ENCODE assay signal across 1 cellular context in genomic region chr17:81057079-81057730, GRCh38.
A peak's percentile ranks its signal among the peaks of the same experiment; 100 is the strongest.
TF ChIP-seq lines count a peak whose summit lies in the region.

No MANE protein-coding gene starts in this region.

TF ChIP-seq in K562, 482 proteins besides CTCF, POLR2A, EP300 and RAD21 (continued from another document and continues in another):
- TF ChIP-seq DMBX1 (CRISPR knock-in tag; IDR thresholded peaks at IDR 0.05; ENCODE audit: borderline replicate concordance) (no peak), ZBTB43 (CRISPR knock-in tag; IDR thresholded peaks at IDR 0.05) (no peak), FOSL1 (tag; conservative IDR thresholded peaks at IDR 0.05) (peak; percentile 43; the same call in 1 of the 2 replicates), E2F5 (CRISPR knock-in tag; IDR thresholded peaks at IDR 0.05) (0 out of 2 replicates have a peak, but pooled peaks have one; percentile 17), ZNF12 (CRISPR knock-in tag; IDR thresholded peaks at IDR 0.05) (peak; percentile 23; the same call in 1 of the 2 replicates), BACH1 (tag; IDR thresholded peaks at IDR 0.05) (no peak), HMG20B (CRISPR knock-in tag; IDR thresholded peaks at IDR 0.05) (no peak), TSC22D4 (tag; IDR thresholded peaks at IDR 0.05) (no peak), GTF2F1 (IDR thresholded peaks at IDR 0.05; ENCODE audit: low read depth, low read length) (no peak), HDGF (IDR thresholded peaks at IDR 0.05) (peak; percentile 69; the same call in 1 of the 2 replicates), JUND (IDR thresholded peaks at IDR 0.05; ENCODE audit: borderline replicate concordance, low read depth, low read length) (peak; percentile 67), JUND (tag; IDR thresholded peaks at IDR 0.05; ENCODE audit: borderline replicate concordance, low read depth, low read length) (peak; percentile 15; the same call in 1 of the 3 replicates), CHD7 (IDR thresholded peaks at IDR 0.05; ENCODE audit: low read depth, low read length) (no peak), STAT6 (CRISPR knock-in tag; IDR thresholded peaks at IDR 0.05) (no peak), GMEB1 (CRISPR knock-in tag; IDR thresholded peaks at IDR 0.05) (no peak), FOXK2 (conservative IDR thresholded peaks at IDR 0.05 in 1 of 2, IDR thresholded peaks at IDR 0.05 in 1 of 2; ENCODE audit: low read depth in 2 of 2) (peak in 1 of 2 experiments; percentile 54; a peak in 2 of 4 replicates), UBTF (IDR thresholded peaks at IDR 0.05; ENCODE audit: borderline replicate concordance in 1 of 2, low read depth in 2 of 2, low read length in 2 of 2) (peak in 1 of 2 experiments; percentile 87; a peak in 2 of 4 replicates), FOS (IDR thresholded peaks at IDR 0.05; ENCODE audit: extremely low read depth, insufficient read length) (no peak), TRIM24 (IDR thresholded peaks at IDR 0.05) (peak in 1 of 2 experiments; percentile 80; a peak in 2 of 4 replicates), CBX2 (IDR thresholded peaks at IDR 0.05; ENCODE audit: insufficient read depth, low read length, poor library complexity, severe bottlenecking) (no peak), ZBTB1 (CRISPR knock-in tag; IDR thresholded peaks at IDR 0.05; ENCODE audit: borderline replicate concordance, low read depth) (no peak), ASH1L (IDR thresholded peaks at IDR 0.05; ENCODE audit: borderline replicate concordance, low read depth, partially characterized antibody) (no peak), POLR3A (IDR thresholded peaks at IDR 0.05; ENCODE audit: borderline replicate concordance, extremely low read depth, insufficient read depth, insufficient read length) (no peak), TCF7L2 (IDR thresholded peaks at IDR 0.05; ENCODE audit: low read depth, low read length) (peak; percentile 50; the same call in 1 of the 2 replicates), TFE3 (CRISPR knock-in tag; IDR thresholded peaks at IDR 0.05) (peak; percentile 41; the same call in 1 of the 2 replicates), ZNF586 (CRISPR knock-in tag; conservative IDR thresholded peaks at IDR 0.05) (no peak), MEF2D (tag; conservative IDR thresholded peaks at IDR 0.05; ENCODE audit: low read depth) (peak; percentile 41; the same call in 1 of the 2 replicates), NBN (IDR thresholded peaks at IDR 0.05; ENCODE audit: low read depth) (peak; percentile 66; the same call in 1 of the 2 replicates), HMBOX1 (IDR thresholded peaks at IDR 0.05) (no peak), IRF9 (tag; IDR thresholded peaks at IDR 0.05) (no peak)
